10 cellular contexts compared by ENCODE assay signal in genomic region chr12:26750531-26751171, GRCh38.
DNase-seq lines count a peak whose midpoint lies in the region; ATAC-seq and TF ChIP-seq lines count a peak whose summit lies in the region.
"Had no signal": no experiment of that assay in that cellular context is flagged by ENCODE, and none has a peak within 500 bp of the region (broad histone marks: within the 10 kb centered on the region; RNA-seq: fewer than 3 reads in every experiment).

No MANE protein-coding gene starts in this region.

- peak overlapping the region in 4 of 6 donors; percentile 0 to 81 (median 2) for H3K27ac Mint-ChIP-seq in naive B cell
- H3K27ac Mint-ChIP-seq: nephron had no signal

- ATAC-seq in HG02571 (IDR thresholded peaks at IDR 0.05; ENCODE audit: unreplicated experiment) (peak; percentile 39), naive B cell (ENCODE audit: low read depth in 2 of 2) (peak; percentile 79 to 85), sciatic nerve (no peak)

- no peak overlapping the region for H3K4me3 ChIP-seq in PC-9
- H3K4me3 ChIP-seq: adrenal gland had no signal

- peaks cover 13 to 23% of the 10 kb centered on the region in 2 donors for H3K36me3 Mint-ChIP-seq in naive B cell

- no peaks in the 10 kb centered on the region for H4K20me1 ChIP-seq in PC-9 (ENCODE audit: insufficient read depth)

- no peaks in the 10 kb centered on the region for H3F3A ChIP-seq in PC-9 (ENCODE audit: insufficient read depth, low read depth)

- no peak overlapping the region for H3K4me2 ChIP-seq in PC-9

- H3K9me2 ChIP-seq in PC-9 (ENCODE audit: insufficient read depth): no peaks in the 10 kb centered on the region

- H3K4me1 ChIP-seq in PC-9 (replicated peaks; ENCODE audit: insufficient read depth): 0 out of 2 replicates have a peak, but pooled peaks cover 8% of the 10 kb centered on the region

- H3K9me3 ChIP-seq in PC-9 (ENCODE audit: insufficient read depth, low read depth): no peaks in the 10 kb centered on the region; the same call in 1 of the 2 replicates
- H3K9me3 ChIP-seq: adrenal gland had no signal

- BruUV-seq in PC-9 (replicated peaks; lab: Mats Ljungman, UMichigan): no TSS peak

- H3K9me3 Mint-ChIP-seq in naive B cell: peaks cover 0 to 18% (median 8%) of the 10 kb centered on the region in 7 donors

- no peaks in the 10 kb centered on the region for H3K27me3 ChIP-seq in PC-9 (ENCODE audit: insufficient read depth, low read depth)
- H3K27me3 ChIP-seq: adrenal gland had no signal

- peak; percentile 39 to 59 for DNase-seq in NOMO-1 (lab: John Stamatoyannopoulos, UW; ENCODE audit: unreplicated experiment in 2 of 2)
- no peak for DNase-seq in NOMO-1 treated with dmso at 0.1 percent for 144 hours (lab: John Stamatoyannopoulos, UW; ENCODE audit: unreplicated experiment)
- peak; percentile 24 for DNase-seq in HT-29 (ENCODE audit: low spot score)
- peak; percentile 9 for DNase-seq in naive B cell
- no peak for DNase-seq in COLO829 (ENCODE audit: low spot score)
- no peak for DNase-seq in sciatic nerve (ENCODE audit: low spot score)
- no peak for DNase-seq in PC-9
- DNase-seq: adrenal gland had no signal

- no peak overlapping the region for H2AFZ ChIP-seq in PC-9

- CTCF ChIA-PET in PC-9 (lab: Charles Lee): no interaction called here

- POLR2A ChIA-PET in PC-9 (lab: Charles Lee; ENCODE audit: unreplicated experiment): no interaction called here

- peak overlapping the region in 7 of 8 donors; percentile 2 to 64 (median 48) for H3K4me3 Mint-ChIP-seq in naive B cell
- H3K4me3 Mint-ChIP-seq: nephron had no signal

- no peaks in the 10 kb centered on the region for H3K36me3 ChIP-seq in PC-9 (ENCODE audit: low read depth)
- H3K36me3 ChIP-seq: adrenal gland had no signal

- H3K27ac ChIP-seq in PC-9: no peak overlapping the region
- H3K27ac ChIP-seq: adrenal gland had no signal

- H3K27me3 Mint-ChIP-seq in naive B cell: no peaks in the 10 kb centered on the region

- peaks cover 33 to 54% (median 37%) of the 10 kb centered on the region in 3 donors for H3K4me1 Mint-ChIP-seq in naive B cell
- H3K4me1 Mint-ChIP-seq: nephron had no signal

- no peaks in the 10 kb centered on the region for H3K79me2 ChIP-seq in PC-9 (ENCODE audit: low read depth)

- TF ChIP-seq CTCF in PC-9 (conservative IDR thresholded peaks at IDR 0.05): no peak

- intact Hi-C loops in sciatic nerve (cut with DNase I) (no loop called here), PC-9 (cut with micrococcal nuclease; ENCODE audit: unreplicated experiment) (loop anchor here (2.0 kb wide), 1 partner anchor 14 kb away; no protein-coding TSS in a partner anchor)

Comparison
In these comparisons a context has a peak if more than half of its experiments do, and no peak if none do; other contexts are left out.
1. DNase-seq: peak in NOMO-1 (2 of 2), HT-29 (single experiment) and naive B cell (single experiment); none in NOMO-1 treated with dmso at 0.1 percent for 144 hours (single experiment), COLO829 (single experiment), sciatic nerve (single experiment) and PC-9 (0 of 2).